Comparison of ENCODE assay signal across 21 cellular contexts in the genomic region with DNA sequence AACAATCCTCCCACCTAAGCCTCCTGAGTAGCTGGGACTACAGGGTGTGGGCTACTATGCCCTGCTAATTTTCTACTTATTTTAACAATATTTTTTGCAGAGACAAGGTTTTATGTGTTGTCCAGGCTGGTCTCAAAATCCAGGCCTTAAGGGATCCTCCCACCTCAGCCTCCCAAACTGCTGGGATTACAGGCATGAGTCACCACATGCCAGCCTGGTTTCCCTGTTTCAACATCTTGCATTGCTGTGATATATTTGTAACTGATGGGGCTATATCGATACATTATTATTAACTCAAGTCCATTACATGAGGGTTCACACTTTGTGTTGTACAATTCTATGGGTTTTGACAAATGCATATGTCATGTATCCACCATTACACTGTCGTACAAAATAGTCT.
"Had no signal": no experiment of that assay in that cellular context is flagged by ENCODE, and none has a peak within 500 bp of the region (broad histone marks: within the 10 kb centered on the region; RNA-seq: fewer than 3 reads in every experiment).

No MANE protein-coding gene starts in this region.

- DNase-seq: activated CD4-positive, alpha-beta T cell treated with anti-CD3 and anti-CD28 coated beads for 4 hours; activated CD4-positive, alpha-beta T cell treated with anti-CD3 and anti-CD28 coated beads, Interleukin-2, amount 50 U/mL, for 48 hours; activated CD4-positive, CD25-positive, alpha-beta regulatory T cell; activated naive CD4-positive, alpha-beta T cell treated with Interleukin-2 at 50 U/mL for 16 hours; activated naive CD8-positive, alpha-beta T cell treated with anti-CD3 and anti-CD28 coated beads, Interleukin-2, amount 10 ng/mL, durations not matched to agents 7 days and 5 days; activated T-cell treated with anti-CD3 and anti-CD28 coated beads, Interleukin-2, amount 50 U/mL, for 48 hours; amygdala; dermis blood vessel endothelial cell; effector CD8-positive, alpha-beta T cell; heart left ventricle; left ventricle myocardium superior; mammary epithelial cell; naive thymus-derived CD8-positive, alpha-beta T cell; spleen; stimulated activated CD4-positive, alpha-beta T cell treated with anti-CD3 and anti-CD28 coated beads, Interleukin-4, amount 100 ng/mL, for 1 hour; stimulated activated naive CD4-positive, alpha-beta T cell treated with Interleukin-2 at 50 U/mL for 16 hours; T1000; upper lobe of left lung had no signal

- H3K4me3 ChIP-seq: cardiac muscle cell, gastroesophageal sphincter, heart left ventricle, neural progenitor cell, spleen, upper lobe of left lung had no signal
